In the genomic region with DNA sequence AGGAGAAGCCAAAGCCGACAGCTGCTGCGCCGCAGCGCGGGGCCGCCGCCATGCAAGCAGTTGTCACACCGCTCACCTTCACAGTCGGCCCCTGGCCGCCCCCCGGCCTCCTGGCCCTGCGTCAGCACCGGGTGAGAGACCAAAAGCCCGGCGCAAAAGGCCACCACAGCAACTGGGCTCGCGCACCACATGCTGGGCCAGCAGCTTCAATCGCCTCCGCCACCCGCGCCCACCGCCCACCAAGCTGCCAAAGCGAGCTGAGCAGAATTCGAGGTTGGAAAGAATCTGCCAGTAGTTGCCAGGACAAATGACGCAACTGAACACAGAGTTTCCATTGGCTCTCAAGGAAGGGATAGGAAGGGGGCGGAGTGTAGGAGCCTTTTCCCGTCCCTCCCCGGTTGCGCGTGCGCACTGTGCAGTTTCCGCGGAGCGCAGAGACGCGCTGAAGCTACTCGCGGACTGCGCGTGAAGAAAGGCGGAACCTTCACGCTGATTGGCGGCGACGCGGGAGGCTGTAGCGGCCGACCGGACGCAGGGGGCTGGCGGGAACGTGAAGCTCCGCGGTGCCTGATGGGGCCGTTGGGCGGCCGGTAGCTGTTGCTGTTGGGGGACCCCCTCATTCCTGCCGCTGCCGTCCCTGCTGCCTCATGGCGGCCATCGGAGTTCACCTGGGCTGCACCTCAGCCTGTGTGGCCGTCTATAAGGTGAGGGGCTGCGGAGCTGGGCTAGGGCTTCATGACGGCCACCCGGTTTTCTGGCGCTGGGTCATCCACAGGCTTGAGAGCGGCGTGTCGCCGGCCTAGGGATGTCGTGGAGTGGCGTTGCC, we compare ENCODE assay signal across 8 cellular contexts. TPM values are rescaled to one million over a fixed set of nuclear protein-coding genes. Genes with fewer than 3 reads are reported as not detected.
DNase-seq lines count a peak whose midpoint lies in the region; ATAC-seq, FAIRE-seq and TF ChIP-seq lines count a peak whose summit lies in the region.

A gene (minus strand): TSS at position 282 of the 826 bp plus-strand sequence. CDS start 91 bp downstream, at position 191.
A gene with protein sequence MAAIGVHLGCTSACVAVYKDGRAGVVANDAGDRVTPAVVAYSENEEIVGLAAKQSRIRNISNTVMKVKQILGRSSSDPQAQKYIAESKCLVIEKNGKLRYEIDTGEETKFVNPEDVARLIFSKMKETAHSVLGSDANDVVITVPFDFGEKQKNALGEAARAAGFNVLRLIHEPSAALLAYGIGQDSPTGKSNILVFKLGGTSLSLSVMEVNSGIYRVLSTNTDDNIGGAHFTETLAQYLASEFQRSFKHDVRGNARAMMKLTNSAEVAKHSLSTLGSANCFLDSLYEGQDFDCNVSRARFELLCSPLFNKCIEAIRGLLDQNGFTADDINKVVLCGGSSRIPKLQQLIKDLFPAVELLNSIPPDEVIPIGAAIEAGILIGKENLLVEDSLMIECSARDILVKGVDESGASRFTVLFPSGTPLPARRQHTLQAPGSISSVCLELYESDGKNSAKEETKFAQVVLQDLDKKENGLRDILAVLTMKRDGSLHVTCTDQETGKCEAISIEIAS (plus strand): TSS at position 551 of the 826 bp plus-strand sequence. CDS start 97 bp downstream, at position 648.
A gene with protein sequence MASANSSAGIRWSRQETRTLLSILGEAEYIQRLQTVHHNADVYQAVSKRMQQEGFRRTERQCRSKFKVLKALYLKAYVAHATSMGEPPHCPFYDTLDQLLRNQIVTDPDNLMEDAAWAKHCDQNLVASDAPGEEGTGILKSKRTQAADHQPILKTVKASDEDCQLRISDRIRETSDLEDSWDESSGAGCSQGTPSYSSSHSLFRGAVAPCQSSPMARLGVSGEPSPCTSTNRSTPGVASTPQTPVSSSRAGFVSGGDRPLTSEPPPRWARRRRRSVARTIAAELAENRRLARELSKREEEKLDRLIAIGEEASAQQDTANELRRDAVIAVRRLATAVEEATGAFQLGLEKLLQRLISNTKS (plus strand): TSS at position 551 of the 826 bp plus-strand sequence. CDS start 3,979 bp downstream, outside the sequence.

- ATAC-seq in GM19043 (IDR thresholded peaks at IDR 0.05; ENCODE audit: low read depth, unreplicated experiment) (peak; percentile 92), HG03378 (IDR thresholded peaks at IDR 0.05; ENCODE audit: unreplicated experiment) (peak; percentile 94)

- H3K4me3 ChIP-seq in AG10803 (ENCODE audit: low read length) = peak within 1 kb of the TSS; percentile 96

- DNase-seq in AG10803 (ENCODE audit: low read depth) (peak; percentile 99), NCI-H460 (ENCODE audit: extremely low read depth, low read depth) (peak; percentile 97), cerebellar nuclear complex (lab: John Stamatoyannopoulos, UW) (peak; percentile 82 to 96)
- DNase-seq in activated CD4-positive, CD25-positive, alpha-beta regulatory T cell treated with anti-CD3 and anti-CD28 coated beads, Interleukin-2, amount 50 U/mL, for 72 hours = peak; percentile 99
- peak; percentile 99 for DNase-seq in stimulated activated CD4-positive, alpha-beta T cell treated with anti-CD3 and anti-CD28 coated beads, Interleukin-12 subunit alpha, Interleukin-12 subunit beta, amount 100 ng/mL, for 4 hours

- peak; percentile 76 for FAIRE-seq in islet of Langerhans (lab: Jason Lieb, UNC)

- TF ChIP-seq CTCF in AG10803 (conservative IDR thresholded peaks at IDR 0.05; ENCODE audit: low read length) = no peak

RNA-seq across cellular contexts. Expression of the first gene that starts in this region (rescaled TPM):
- total RNA-seq in NCI-H460 (2014; rRNA removed; shearing (Covaris generic)) = 0.69 TPM in 1 of 2 replicates, not detected in the other
- 0.80 and 16.3 TPM in 2 replicates for polyA plus RNA-seq in NCI-H460 (2014; cell fraction: nucleus; rRNA removed)

RNA-seq across cellular contexts. Expression of the second gene that starts in this region (rescaled TPM):
- total RNA-seq in NCI-H460 (2014; rRNA removed; shearing (Covaris generic)) = 19.1 and 20.6 TPM in 2 replicates
- 23.6 and 33.1 TPM in 2 replicates for polyA plus RNA-seq in NCI-H460 (2014; cell fraction: nucleus; rRNA removed)

RNA-seq across cellular contexts. Expression of the third gene that starts in this region (rescaled TPM):
- total RNA-seq in NCI-H460 (2014; rRNA removed; shearing (Covaris generic)) = 12.6 and 13.3 TPM in 2 replicates
- polyA plus RNA-seq in NCI-H460 (2014; cell fraction: nucleus; rRNA removed) = 7.4 and 9.9 TPM in 2 replicates

Comparison
In these comparisons a context has a peak if more than half of its experiments do, and no peak if none do; other contexts are left out.
1. Peak in every context shown above with its lines: DNase-seq, ATAC-seq and H3K4me3 ChIP-seq.